In genomic region chr17:3843935-3844516, GRCh38 we compare ENCODE assay signal across 8 cellular contexts. TPM values are rescaled to one million over a fixed set of nuclear protein-coding genes. Genes with fewer than 3 reads are reported as not detected.
DNase-seq lines count a peak whose midpoint lies in the region; ATAC-seq, FAIRE-seq and TF ChIP-seq lines count a peak whose summit lies in the region.

No MANE protein-coding gene starts in this region.

- H3K27me3 ChIP-seq in BJ (ENCODE audit: control insufficient read depth, insufficient read depth, low read length), result no peaks in the 10 kb centered on the region

- no peaks in the 10 kb centered on the region for H3K9me3 Mint-ChIP-seq in activated naive CD4-positive, alpha-beta T cell treated with anti-CD3 and anti-CD28 coated beads, Interleukin-2, amount 10 ng/mL, durations not matched to agents 7 days and 5 days
- H3K9me3 Mint-ChIP-seq in stimulated activated effector memory CD8-positive, alpha-beta T cell treated with anti-CD3 and anti-CD28 coated beads, Interleukin-12 subunit alpha, Interleukin-12 subunit beta, amount 100 ng/mL, for 72 hours, result no peaks in the 10 kb centered on the region

- FAIRE-seq in RCC 7860 (lab: Jason Lieb, UNC), result peak; percentile 7

- POLR2A ChIA-PET in BJ (lab: Charles Lee), result no interaction called here

- DNase-seq in BJ (ENCODE audit: low read depth) (no peak), H4 (ENCODE audit: low spot score) (peak; percentile 27), RCC 7860 (ENCODE audit: low spot score) (peak; percentile 35), kidney glomerular epithelial cell (lab: John Stamatoyannopoulos, UW) (peak; percentile 11)
- DNase-seq in activated naive CD4-positive, alpha-beta T cell treated with anti-CD3 and anti-CD28 coated beads, Interleukin-2, amount 10 ng/mL, durations not matched to agents 7 days and 5 days, result peak; percentile 72
- DNase-seq in stimulated activated effector memory CD8-positive, alpha-beta T cell treated with anti-CD3 and anti-CD28 coated beads, Interleukin-12 subunit alpha, Interleukin-12 subunit beta, amount 100 ng/mL, for 72 hours (ENCODE audit: low spot score in 2 of 2), result no peak

- no peak overlapping the region for H3K4me3 ChIP-seq in BJ (ENCODE audit: low read depth, low read length)

- peak overlapping the region; percentile 5 for H3K27ac Mint-ChIP-seq in activated naive CD4-positive, alpha-beta T cell treated with anti-CD3 and anti-CD28 coated beads, Interleukin-2, amount 10 ng/mL, durations not matched to agents 7 days and 5 days
- H3K27ac Mint-ChIP-seq in stimulated activated effector memory CD8-positive, alpha-beta T cell treated with anti-CD3 and anti-CD28 coated beads, Interleukin-12 subunit alpha, Interleukin-12 subunit beta, amount 100 ng/mL, for 72 hours, result peak overlapping the region; percentile 52

- H3K4me3 Mint-ChIP-seq in activated naive CD4-positive, alpha-beta T cell treated with anti-CD3 and anti-CD28 coated beads, Interleukin-2, amount 10 ng/mL, durations not matched to agents 7 days and 5 days, result peak overlapping the region; percentile 95
- peak overlapping the region; percentile 87 for H3K4me3 Mint-ChIP-seq in stimulated activated effector memory CD8-positive, alpha-beta T cell treated with anti-CD3 and anti-CD28 coated beads, Interleukin-12 subunit alpha, Interleukin-12 subunit beta, amount 100 ng/mL, for 72 hours

- peaks cover 22% of the 10 kb centered on the region for H3K27me3 Mint-ChIP-seq in activated naive CD4-positive, alpha-beta T cell treated with anti-CD3 and anti-CD28 coated beads, Interleukin-2, amount 10 ng/mL, durations not matched to agents 7 days and 5 days

- CTCF ChIA-PET in BJ (lab: Yijun Ruan, JAX), result interaction anchor here (0.7 to 6.2 kb wide), 14 partner anchors 12 to 233 kb away, joined by 3 to 57 read pairs (median 4); partner anchors contain the start of genes HASPIN and P2RX5
- CTCF ChIA-PET in activated naive CD4-positive, alpha-beta T cell treated with anti-CD3 and anti-CD28 coated beads, Interleukin-2, amount 10 ng/mL, durations not matched to agents 7 days and 5 days (lab: Charles Lee), result interaction anchor here (0.6 to 7.7 kb wide), 16 partner anchors 16 to 231 kb away, joined by 3 to 114 read pairs (median 4); no protein-coding TSS in a partner anchor

- peak; percentile 76 for TF ChIP-seq CTCF in BJ (IDR thresholded peaks at IDR 0.05; ENCODE audit: insufficient read depth, low read depth, low read length)

- peaks cover 7% of the 10 kb centered on the region for H3K36me3 ChIP-seq in BJ (ENCODE audit: control insufficient read depth, insufficient read depth, low read length)

- H3K4me1 Mint-ChIP-seq in activated naive CD4-positive, alpha-beta T cell treated with anti-CD3 and anti-CD28 coated beads, Interleukin-2, amount 10 ng/mL, durations not matched to agents 7 days and 5 days, result peaks cover 26% of the 10 kb centered on the region
- H3K4me1 Mint-ChIP-seq in stimulated activated effector memory CD8-positive, alpha-beta T cell treated with anti-CD3 and anti-CD28 coated beads, Interleukin-12 subunit alpha, Interleukin-12 subunit beta, amount 100 ng/mL, for 72 hours, result peaks cover 38% of the 10 kb centered on the region

- ATAC-seq in stimulated activated effector memory CD8-positive, alpha-beta T cell treated with anti-CD3 and anti-CD28 coated beads, Interleukin-12 subunit alpha, Interleukin-12 subunit beta, amount 100 ng/mL, for 72 hours, result no peak
- ATAC-seq in GM21786 (IDR thresholded peaks at IDR 0.05; ENCODE audit: unreplicated experiment) (no peak), HG03108 (IDR thresholded peaks at IDR 0.05; ENCODE audit: unreplicated experiment) (no peak)

- peaks cover 35% of the 10 kb centered on the region for H3K36me3 Mint-ChIP-seq in activated naive CD4-positive, alpha-beta T cell treated with anti-CD3 and anti-CD28 coated beads, Interleukin-2, amount 10 ng/mL, durations not matched to agents 7 days and 5 days
- H3K36me3 Mint-ChIP-seq in stimulated activated effector memory CD8-positive, alpha-beta T cell treated with anti-CD3 and anti-CD28 coated beads, Interleukin-12 subunit alpha, Interleukin-12 subunit beta, amount 100 ng/mL, for 72 hours, result peaks cover 63% of the 10 kb centered on the region

RNA-seq across cellular contexts. Expression of gene NCBP3, which starts 2.0 kb away (rescaled TPM):
- 9.7 and 19.3 TPM in 2 replicates for polyA plus RNA-seq in BJ (2011; rRNA removed)
- 5.6 and 8.0 TPM in 2 replicates for polyA minus RNA-seq in BJ (2011; rRNA and poly(A)+ RNA removed)
- total RNA-seq in H4 (2014; rRNA removed; shearing (Covaris generic)), result 4.4 and 6.9 TPM in 2 replicates

RNA-seq across cellular contexts. Expression of gene ITGAE, which starts 43.0 kb away (rescaled TPM):
- polyA plus RNA-seq in BJ (2011; rRNA removed), result 69.9 and 96.3 TPM in 2 replicates
- polyA minus RNA-seq in BJ (2011; rRNA and poly(A)+ RNA removed), result 4.1 and 4.4 TPM in 2 replicates
- total RNA-seq in H4 (2014; rRNA removed; shearing (Covaris generic)), result 37.6 and 43.0 TPM in 2 replicates

RNA-seq across cellular contexts. Expression of gene CAMKK1, which starts 48.8 kb away (rescaled TPM):
- polyA plus RNA-seq in BJ (2011; rRNA removed), result 4.6 and 6.1 TPM in 2 replicates
- polyA minus RNA-seq in BJ (2011; rRNA and poly(A)+ RNA removed), result 5.9 and 7.0 TPM in 2 replicates
- 2.7 and 3.5 TPM in 2 replicates for total RNA-seq in H4 (2014; rRNA removed; shearing (Covaris generic))

Comparison
In these comparisons a context has a peak if more than half of its experiments do, and no peak if none do; other contexts are left out.
1. DNase-seq: peak in H4 (single experiment), RCC 7860 (single experiment), activated naive CD4-positive, alpha-beta T cell treated with anti-CD3 and anti-CD28 coated beads, Interleukin-2, amount 10 ng/mL, durations not matched to agents 7 days and 5 days (single experiment) and kidney glomerular epithelial cell (single experiment); none in BJ (single experiment) and stimulated activated effector memory CD8-positive, alpha-beta T cell treated with anti-CD3 and anti-CD28 coated beads, Interleukin-12 subunit alpha, Interleukin-12 subunit beta, amount 100 ng/mL, for 72 hours (0 of 2).